Comparison of ENCODE assay signal across 8 cellular contexts in genomic region chr2:25341753-25342371, GRCh38.
DNase-seq lines count a peak whose midpoint lies in the region; ATAC-seq and TF ChIP-seq lines count a peak whose summit lies in the region.

Gene DNMT3A, minus strand, starts transcription at chr2:25341925. Its CDS starts 27,941 bp downstream, at chr2:25313984.

- H3K27ac ChIP-seq in coronary artery = peak within 1 kb of the TSS; percentile 70 to 97
- peak within 1 kb of the TSS; percentile 95 for H3K27ac ChIP-seq in layer of hippocampus (ENCODE audit: low read depth, low read length)

- ATAC-seq in HG02759 (IDR thresholded peaks at IDR 0.05; ENCODE audit: unreplicated experiment) = peak; percentile 38

- DNase-seq in NCI-H2029 (lab: John Stamatoyannopoulos, UW) = peak; percentile 57
- no peak for DNase-seq in NCI-H2029 treated with DMSO at 0.1 percent for 48 hours (lab: John Stamatoyannopoulos, UW)
- peak; percentile 37 for DNase-seq in NCI-H1694 (lab: John Stamatoyannopoulos, UW)
- peak; percentile 47 for DNase-seq in activated CD4-positive, alpha-beta T cell treated with anti-CD3 and anti-CD28 coated beads for 1 hour
- no peak for DNase-seq in coronary artery (ENCODE audit: low spot score)
- DNase-seq in stimulated activated CD4-positive, alpha-beta T cell treated with anti-CD3 and anti-CD28 coated beads, Interleukin-1b, Interleukin-23, amount 100 ng/mL, for 48 hours = peak; percentile 56

- peak within 1 kb of the TSS; percentile 99 for H3K4me3 ChIP-seq in coronary artery

- H3K27me3 ChIP-seq in layer of hippocampus (ENCODE audit: control insufficient read depth, insufficient read depth, low read length) = no peaks in the 10 kb centered on the region

- no peak for TF ChIP-seq CTCF in coronary artery (IDR thresholded peaks at IDR 0.05)

Comparison
In these comparisons a context has a peak if more than half of its experiments do, and no peak if none do; other contexts are left out.
1. DNase-seq: peak in NCI-H2029 (single experiment), NCI-H1694 (single experiment), activated CD4-positive, alpha-beta T cell treated with anti-CD3 and anti-CD28 coated beads for 1 hour (single experiment) and stimulated activated CD4-positive, alpha-beta T cell treated with anti-CD3 and anti-CD28 coated beads, Interleukin-1b, Interleukin-23, amount 100 ng/mL, for 48 hours (single experiment); none in NCI-H2029 treated with DMSO at 0.1 percent for 48 hours (single experiment) and coronary artery (single experiment).